ENCODE assay signal across 1 cellular context in genomic region chr7:107404740-107405537, GRCh38.
TF ChIP-seq lines count a peak whose summit lies in the region.

No MANE protein-coding gene starts in this region.

TF ChIP-seq in GM23338, 12 proteins besides CTCF, POLR2A, EP300 and RAD21 (continued from another document):
- TF ChIP-seq ZNF462 (CRISPR knock-in tag; IDR thresholded peaks at IDR 0.05), result no peak
- TF ChIP-seq JUNB (IDR thresholded peaks at IDR 0.05; ENCODE audit: unreplicated experiment), result no peak
- no peak for TF ChIP-seq ZNF331 (CRISPR knock-in tag; IDR thresholded peaks at IDR 0.05; ENCODE audit: low read depth)
- TF ChIP-seq ZNF114 (CRISPR knock-in tag; IDR thresholded peaks at IDR 0.05), result no peak
- TF ChIP-seq CREB1 (CRISPR knock-in tag; IDR thresholded peaks at IDR 0.05; ENCODE audit: low read depth), result no peak
- no peak for TF ChIP-seq NANOG (IDR thresholded peaks at IDR 0.05; ENCODE audit: borderline replicate concordance)
- TF ChIP-seq REST (IDR thresholded peaks at IDR 0.05; ENCODE audit: unreplicated experiment), result no peak
- TF ChIP-seq STAT1 (IDR thresholded peaks at IDR 0.05; ENCODE audit: unreplicated experiment), result no peak
- TF ChIP-seq EZH2phosphoT487 (IDR thresholded peaks at IDR 0.05; ENCODE audit: unreplicated experiment), result no peak
